9 cellular contexts compared by ENCODE assay signal in genomic region chr2:25586726-25587144, GRCh38.
DNase-seq lines count a peak whose midpoint lies in the region; ATAC-seq, FAIRE-seq and TF ChIP-seq lines count a peak whose summit lies in the region.
"Had no signal": no experiment of that assay in that cellular context is flagged by ENCODE, and none has a peak within 500 bp of the region (broad histone marks: within the 10 kb centered on the region; RNA-seq: fewer than 3 reads in every experiment).

No MANE protein-coding gene starts in this region.

- DNase-seq in GM18507 (ENCODE audit: extremely low spot score, insufficient read length, low read depth) = no peak
- DNase-seq in globus pallidus (ENCODE audit: low spot score) = peak; percentile 74
- no peak for DNase-seq in HuH-7 (ENCODE audit: low spot score)
- no peak for DNase-seq in ascending aorta (ENCODE audit: low spot score in 2 of 2)
- no peak for DNase-seq in HPDE6-E6E7 (ENCODE audit: extremely low spot score)
- DNase-seq in hepatocyte (ENCODE audit: low spot score) = no peak

- WGBS in hepatocyte (ENCODE audit: low lambda C conversion rate, missing lambda C conversion rate) = 86% methylated on average over 4 of the region's 4 CpGs

- H3K36me3 ChIP-seq in ascending aorta (no peaks in the 10 kb centered on the region), hepatocyte (replicated peaks; ENCODE audit: insufficient read depth, low read depth) (no peaks in the 10 kb centered on the region)

- H3K27me3 ChIP-seq in ascending aorta = no peaks in the 10 kb centered on the region
- H3K27me3 ChIP-seq in hepatocyte = no peaks in the 10 kb centered on the region

- H3K4me2 ChIP-seq in hepatocyte = no peak overlapping the region

- H3K79me2 ChIP-seq in hepatocyte = no peaks in the 10 kb centered on the region

- no peak for TF ChIP-seq CTCF in ascending aorta (IDR thresholded peaks at IDR 0.05)
- no peak for TF ChIP-seq CTCF in hepatocyte (IDR thresholded peaks at IDR 0.05; ENCODE audit: poor library complexity)

- no peak overlapping the region for H2AFZ ChIP-seq in hepatocyte

- H3K9me3 ChIP-seq in ascending aorta = no peaks in the 10 kb centered on the region
- H3K9me3 ChIP-seq in hepatocyte (ENCODE audit: low read depth) = no peaks in the 10 kb centered on the region

- FAIRE-seq in GM18507 (lab: Jason Lieb, UNC) = peak; percentile 80

- H3K9me2 ChIP-seq in hepatocyte (replicated peaks; ENCODE audit: insufficient read depth) = no peaks in the 10 kb centered on the region

- H4K20me1 ChIP-seq in hepatocyte (ENCODE audit: insufficient read depth, poor library complexity, severe bottlenecking) = no peaks in the 10 kb centered on the region

- intact Hi-C loops in ascending aorta (cut with DNase I) = no loop called here

- no peak overlapping the region for H3K4me3 ChIP-seq in ascending aorta
- H3K4me3 ChIP-seq in hepatocyte = no peak overlapping the region

- ATAC-seq in GM21515 (IDR thresholded peaks at IDR 0.05; ENCODE audit: unreplicated experiment) (peak; percentile 77), HG03520 (IDR thresholded peaks at IDR 0.05; ENCODE audit: unreplicated experiment) (peak; percentile 82)

- H3K27ac ChIP-seq in ascending aorta (no peak overlapping the region), hepatocyte (no peak overlapping the region)
- H3K27ac ChIP-seq: HL-60 had no signal

- H3K4me1 ChIP-seq in ascending aorta = no peaks in the 10 kb centered on the region
- H3K4me1 ChIP-seq in hepatocyte (ENCODE audit: insufficient read depth) = no peaks in the 10 kb centered on the region
